In the genomic region with DNA sequence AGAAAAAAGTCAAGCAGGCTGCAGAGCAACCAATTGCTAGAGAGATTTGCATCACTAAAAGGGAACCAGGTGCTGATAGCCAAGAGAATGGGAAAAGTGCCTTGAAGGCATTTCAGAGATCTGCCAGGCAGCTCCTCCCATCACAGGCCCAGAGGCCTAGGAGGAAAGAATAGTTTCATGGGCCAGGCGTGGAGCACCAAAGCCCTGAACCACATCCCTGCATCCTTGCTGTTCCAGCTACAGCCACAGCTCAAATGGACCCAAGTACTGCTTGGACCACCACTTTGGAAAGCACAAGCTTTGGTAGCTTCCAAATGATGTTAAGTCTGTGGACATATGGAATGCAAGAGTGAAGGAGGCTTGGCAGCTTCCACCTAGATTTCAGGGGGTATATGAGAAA, we compare ENCODE assay signal across 1 cellular context.
TF ChIP-seq lines count a peak whose summit lies in the region.

No MANE protein-coding gene starts in this region.

TF ChIP-seq in GM23338, 12 proteins besides CTCF, POLR2A, EP300 and RAD21 (continued from another document):
- TF ChIP-seq, protein P1, sequence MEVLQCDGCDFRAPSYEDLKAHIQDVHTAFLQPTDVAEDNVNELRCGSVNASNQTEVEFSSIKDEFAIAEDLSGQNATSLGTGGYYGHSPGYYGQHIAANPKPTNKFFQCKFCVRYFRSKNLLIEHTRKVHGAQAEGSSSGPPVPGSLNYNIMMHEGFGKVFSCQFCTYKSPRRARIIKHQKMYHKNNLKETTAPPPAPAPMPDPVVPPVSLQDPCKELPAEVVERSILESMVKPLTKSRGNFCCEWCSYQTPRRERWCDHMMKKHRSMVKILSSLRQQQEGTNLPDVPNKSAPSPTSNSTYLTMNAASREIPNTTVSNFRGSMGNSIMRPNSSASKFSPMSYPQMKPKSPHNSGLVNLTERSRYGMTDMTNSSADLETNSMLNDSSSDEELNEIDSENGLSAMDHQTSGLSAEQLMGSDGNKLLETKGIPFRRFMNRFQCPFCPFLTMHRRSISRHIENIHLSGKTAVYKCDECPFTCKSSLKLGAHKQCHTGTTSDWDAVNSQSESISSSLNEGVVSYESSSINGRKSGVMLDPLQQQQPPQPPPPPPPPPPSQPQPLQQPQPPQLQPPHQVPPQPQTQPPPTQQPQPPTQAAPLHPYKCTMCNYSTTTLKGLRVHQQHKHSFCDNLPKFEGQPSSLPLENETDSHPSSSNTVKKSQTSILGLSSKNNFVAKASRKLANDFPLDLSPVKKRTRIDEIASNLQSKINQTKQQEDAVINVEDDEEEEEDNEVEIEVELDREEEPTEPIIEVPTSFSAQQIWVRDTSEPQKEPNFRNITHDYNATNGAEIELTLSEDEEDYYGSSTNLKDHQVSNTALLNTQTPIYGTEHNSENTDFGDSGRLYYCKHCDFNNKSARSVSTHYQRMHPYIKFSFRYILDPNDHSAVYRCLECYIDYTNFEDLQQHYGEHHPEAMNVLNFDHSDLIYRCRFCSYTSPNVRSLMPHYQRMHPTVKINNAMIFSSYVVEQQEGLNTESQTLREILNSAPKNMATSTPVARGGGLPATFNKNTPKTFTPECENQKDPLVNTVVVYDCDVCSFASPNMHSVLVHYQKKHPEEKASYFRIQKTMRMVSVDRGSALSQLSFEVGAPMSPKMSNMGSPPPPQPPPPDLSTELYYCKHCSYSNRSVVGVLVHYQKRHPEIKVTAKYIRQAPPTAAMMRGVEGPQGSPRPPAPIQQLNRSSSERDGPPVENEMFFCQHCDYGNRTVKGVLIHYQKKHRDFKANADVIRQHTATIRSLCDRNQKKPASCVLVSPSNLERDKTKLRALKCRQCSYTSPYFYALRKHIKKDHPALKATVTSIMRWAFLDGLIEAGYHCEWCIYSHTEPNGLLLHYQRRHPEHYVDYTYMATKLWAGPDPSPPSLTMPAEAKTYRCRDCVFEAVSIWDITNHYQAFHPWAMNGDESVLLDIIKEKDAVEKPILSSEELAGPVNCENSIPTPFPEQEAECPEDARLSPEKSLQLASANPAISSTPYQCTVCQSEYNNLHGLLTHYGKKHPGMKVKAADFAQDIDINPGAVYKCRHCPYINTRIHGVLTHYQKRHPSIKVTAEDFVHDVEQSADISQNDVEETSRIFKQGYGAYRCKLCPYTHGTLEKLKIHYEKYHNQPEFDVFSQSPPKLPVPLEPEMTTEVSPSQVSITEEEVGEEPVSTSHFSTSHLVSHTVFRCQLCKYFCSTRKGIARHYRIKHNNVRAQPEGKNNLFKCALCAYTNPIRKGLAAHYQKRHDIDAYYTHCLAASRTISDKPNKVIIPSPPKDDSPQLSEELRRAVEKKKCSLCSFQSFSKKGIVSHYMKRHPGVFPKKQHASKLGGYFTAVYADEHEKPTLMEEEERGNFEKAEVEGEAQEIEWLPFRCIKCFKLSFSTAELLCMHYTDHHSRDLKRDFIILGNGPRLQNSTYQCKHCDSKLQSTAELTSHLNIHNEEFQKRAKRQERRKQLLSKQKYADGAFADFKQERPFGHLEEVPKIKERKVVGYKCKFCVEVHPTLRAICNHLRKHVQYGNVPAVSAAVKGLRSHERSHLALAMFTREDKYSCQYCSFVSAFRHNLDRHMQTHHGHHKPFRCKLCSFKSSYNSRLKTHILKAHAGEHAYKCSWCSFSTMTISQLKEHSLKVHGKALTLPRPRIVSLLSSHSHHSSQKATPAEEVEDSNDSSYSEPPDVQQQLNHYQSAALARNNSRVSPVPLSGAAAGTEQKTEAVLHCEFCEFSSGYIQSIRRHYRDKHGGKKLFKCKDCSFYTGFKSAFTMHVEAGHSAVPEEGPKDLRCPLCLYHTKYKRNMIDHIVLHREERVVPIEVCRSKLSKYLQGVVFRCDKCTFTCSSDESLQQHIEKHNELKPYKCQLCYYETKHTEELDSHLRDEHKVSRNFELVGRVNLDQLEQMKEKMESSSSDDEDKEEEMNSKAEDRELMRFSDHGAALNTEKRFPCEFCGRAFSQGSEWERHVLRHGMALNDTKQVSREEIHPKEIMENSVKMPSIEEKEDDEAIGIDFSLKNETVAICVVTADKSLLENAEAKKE (CRISPR knock-in tag; IDR thresholded peaks at IDR 0.05): no peak
- TF ChIP-seq STAT1 (IDR thresholded peaks at IDR 0.05; ENCODE audit: unreplicated experiment) (no peak), ZNF331 (CRISPR knock-in tag; IDR thresholded peaks at IDR 0.05; ENCODE audit: low read depth) (no peak)
